ENCODE assay signal across 27 cellular contexts in genomic region chr6:83849610-83850009, GRCh38. TPM values are rescaled to one million over a fixed set of nuclear protein-coding genes. Genes with fewer than 3 reads are reported as not detected.
DNase-seq lines count a peak whose midpoint lies in the region; ATAC-seq, FAIRE-seq and TF ChIP-seq lines count a peak whose summit lies in the region.
"Had no signal": no experiment of that assay in that cellular context is flagged by ENCODE, and none has a peak within 500 bp of the region (broad histone marks: within the 10 kb centered on the region; RNA-seq: fewer than 3 reads in every experiment).

No MANE protein-coding gene starts in this region.

- H3K4me1 ChIP-seq in SK-N-SH (ENCODE audit: control insufficient read depth in 1 of 2, insufficient read depth in 2 of 2, low read depth in 1 of 2, low read length in 1 of 2): peaks cover 0 to 2% of the 10 kb centered on the region in 2 experiments; a peak in 2 of 4 replicates
- H3K4me1 ChIP-seq in HCT116 (ENCODE audit: control insufficient read depth in 1 of 2, insufficient read depth in 2 of 2, low read length in 2 of 2): no peaks in the 10 kb centered on the region
- H3K4me1 ChIP-seq in K562 (replicated peaks in 1 of 2; ENCODE audit: control insufficient read depth in 2 of 2, insufficient read depth in 2 of 2, low read length in 2 of 2): peaks cover 0 to 12% of the 10 kb centered on the region in 2 experiments; a peak in 1 of 5 replicates
- H3K4me1 ChIP-seq: BLaER1, Caco-2 had no signal

- no peak overlapping the region for H3K4me2 ChIP-seq in SK-N-SH
- no peak overlapping the region for H3K4me2 ChIP-seq in HCT116 (ENCODE audit: low read length)
- H3K4me2 ChIP-seq in K562 (ENCODE audit: insufficient read depth, low read length): no peak overlapping the region
- H3K4me2 ChIP-seq: BLaER1 had no signal

- RAD21 ChIA-PET in HCT116 (lab: Charles Lee; ENCODE audit: low non-redundant PET in 1 of 2, low total read pairs in 2 of 2, uncharacterized antibody in 2 of 2, unreplicated experiment in 2 of 2): no interaction called here

- TF ChIP-seq POLR2A in HCT116 (IDR thresholded peaks at IDR 0.05; ENCODE audit: borderline replicate concordance, extremely low read depth, insufficient read depth, insufficient read length) (no peak), K562 (conservative IDR thresholded peaks at IDR 0.05) (no peak)

- in situ Hi-C loops in K562 (cut with MboI): no loop called here

- DNase-seq in SK-N-SH: no peak
- no peak for DNase-seq in HCT116 (ENCODE audit: low read depth, low spot score)
- no peak for DNase-seq in K562 (ENCODE audit: extremely low read depth in 1 of 4, low spot score in 3 of 4)
- no peak for DNase-seq in NCI-H1092 treated with DMSO at 0.1 percent for 48 hours (lab: John Stamatoyannopoulos, UW)
- no peak for DNase-seq in KG1 (lab: John Stamatoyannopoulos, UW)
- DNase-seq: ACHN; BE2C; C1 segment of cervical spinal cord; Caco-2; Calu3; CD4-positive, CD25-positive, alpha-beta regulatory T cell; CD8-positive, alpha-beta T cell; DMS79 treated with DMSO at 0.1 percent for 48 hours; GF-D8 had no signal

- 52% methylated on average over 3 of the region's 3 CpGs for WGBS in SK-N-SH (ENCODE audit: low lambda C conversion rate)
- 0% methylated on average over 3 of the region's 3 CpGs for WGBS in K562 (ENCODE audit: insufficient coverage, low coverage, missing lambda C conversion rate)

- CTCF ChIA-PET in SK-N-SH (lab: Yijun Ruan, JAX): no interaction called here
- CTCF ChIA-PET in HCT116 (lab: Charles Lee): no interaction called here
- CTCF ChIA-PET in K562 (lab: Yijun Ruan, JAX; ENCODE audit: low intra/inter-chr PET ratio): no interaction called here

- H3K4me3 ChIP-seq in SK-N-SH (ENCODE audit: low read depth in 2 of 2, low read length in 1 of 2) (no peak overlapping the region), HCT116 (replicated peaks in 1 of 2; ENCODE audit: low read depth in 1 of 2, low read length in 2 of 2) (no peak overlapping the region), K562 (no peak overlapping the region)
- H3K4me3 ChIP-seq: BLaER1 had no signal

- no peaks in the 10 kb centered on the region for H3K9me2 ChIP-seq in SK-N-SH
- H3K9me2 ChIP-seq in HCT116 (ENCODE audit: insufficient read depth): no peaks in the 10 kb centered on the region

- H4K20me1 ChIP-seq in SK-N-SH (ENCODE audit: insufficient read depth) (no peaks in the 10 kb centered on the region), HCT116 (ENCODE audit: insufficient read depth) (no peaks in the 10 kb centered on the region), K562 (replicated peaks; ENCODE audit: control insufficient read depth, insufficient read depth, low read length) (no peaks in the 10 kb centered on the region)
- H4K20me1 ChIP-seq: BLaER1 had no signal

- no peak overlapping the region for H2AFZ ChIP-seq in SK-N-SH (ENCODE audit: low read depth)
- no peak overlapping the region for H2AFZ ChIP-seq in HCT116 (ENCODE audit: low read depth, low read length, poor library complexity, severe bottlenecking)
- no peak overlapping the region for H2AFZ ChIP-seq in K562 (ENCODE audit: low read depth, low read length)

- H3K27ac ChIP-seq in SK-N-SH (ENCODE audit: low read depth in 2 of 2, low read length in 1 of 2) (no peak overlapping the region), HCT116 (ENCODE audit: low read depth, low read length) (no peak overlapping the region), K562 (ENCODE audit: extremely low read depth, low read depth, low read length) (no peak overlapping the region)
- H3K27ac ChIP-seq: 22Rv1, BLaER1 had no signal

- TF ChIP-seq RAD21 in SK-N-SH (IDR thresholded peaks at IDR 0.05; ENCODE audit: low read length): no peak
- TF ChIP-seq RAD21 in HCT116 (IDR thresholded peaks at IDR 0.05; ENCODE audit: low read depth): no peak
- no peak for TF ChIP-seq RAD21 in Ishikawa (IDR thresholded peaks at IDR 0.05; ENCODE audit: low read depth)
- no peak for TF ChIP-seq RAD21 in K562 (CRISPR knock-in tag; conservative IDR thresholded peaks at IDR 0.05 in 1 of 2, IDR thresholded peaks at IDR 0.05 in 1 of 2)

- peaks cover 28% of the 10 kb centered on the region for H3K27me3 ChIP-seq in SK-N-SH (ENCODE audit: insufficient read depth)
- no peaks in the 10 kb centered on the region for H3K27me3 ChIP-seq in HCT116 (ENCODE audit: insufficient read depth, low read length)
- peaks cover 16 to 19% of the 10 kb centered on the region in 2 experiments for H3K27me3 ChIP-seq in K562 (ENCODE audit: control insufficient read depth in 2 of 2, insufficient read depth in 2 of 2, low read length in 2 of 2)
- H3K27me3 ChIP-seq: BE2C, BLaER1 had no signal

- TF ChIP-seq CTCF in SK-N-SH (IDR thresholded peaks at IDR 0.05) (no peak), HCT116 (IDR thresholded peaks at IDR 0.05 in 2 of 3, conservative IDR thresholded peaks at IDR 0.05 in 1 of 3; ENCODE audit: borderline replicate concordance in 1 of 3, insufficient read depth in 1 of 3, low read depth in 2 of 3, low read length in 2 of 3) (no peak), K562 (IDR thresholded peaks at IDR 0.05 in 2 of 3, conservative IDR thresholded peaks at IDR 0.05 in 1 of 3; ENCODE audit: insufficient read depth in 2 of 3, low read depth in 1 of 3, low read length in 3 of 3) (no peak)

- H3K9me1 ChIP-seq in K562 (ENCODE audit: control insufficient read depth, insufficient read depth, low read length): no peaks in the 10 kb centered on the region

- POLR2A ChIA-PET in SK-N-SH (lab: Yijun Ruan, JAX): no interaction called here
- POLR2A ChIA-PET in HCT116 (lab: Charles Lee): interaction anchor here (0.7 kb wide), 1 partner anchor 512 kb away, joined by 6 read pairs; no protein-coding TSS in a partner anchor
- POLR2A ChIA-PET in K562 (lab: Yijun Ruan, JAX): no interaction called here

- BruUV-seq in HCT116 (replicated peaks; lab: Mats Ljungman, UMichigan) (no TSS peak), K562 (replicated peaks; lab: Mats Ljungman, UMichigan) (no TSS peak)

- no peak for FAIRE-seq in K562 (lab: Jason Lieb, UNC)
- FAIRE-seq: D721Med, G401.6, GM12892, GM18507, GM19239 had no signal

- H3K36me3 ChIP-seq in SK-N-SH (replicated peaks in 1 of 2; ENCODE audit: control insufficient read depth in 1 of 2, insufficient read depth in 2 of 2, low read length in 1 of 2): no peaks in the 10 kb centered on the region
- H3K36me3 ChIP-seq in HCT116 (ENCODE audit: control insufficient read depth in 1 of 2, insufficient read depth in 2 of 2, low read length in 2 of 2): no peaks in the 10 kb centered on the region
- H3K36me3 ChIP-seq in K562 (ENCODE audit: control insufficient read depth, insufficient read depth, low read length): no peaks in the 10 kb centered on the region
- H3K36me3 ChIP-seq: BE2C, BLaER1 had no signal

- no peak overlapping the region for H3K9ac ChIP-seq in SK-N-SH
- no peak overlapping the region for H3K9ac ChIP-seq in HCT116 (ENCODE audit: low read length)
- H3K9ac ChIP-seq in K562 (ENCODE audit: insufficient read depth in 1 of 2, low read depth in 2 of 2, low read length in 2 of 2): no peak overlapping the region
- H3K9ac ChIP-seq: BLaER1 had no signal

- H3F3A ChIP-seq in SK-N-SH (replicated peaks; ENCODE audit: insufficient read depth): no peaks in the 10 kb centered on the region

- H3K79me2 ChIP-seq in SK-N-SH (ENCODE audit: insufficient read depth) (no peaks in the 10 kb centered on the region), HCT116 (ENCODE audit: insufficient read depth, low read length) (no peaks in the 10 kb centered on the region), K562 (ENCODE audit: control insufficient read depth, insufficient read depth, low read length) (no peaks in the 10 kb centered on the region)

- no peaks in the 10 kb centered on the region for H3K9me3 ChIP-seq in SK-N-SH
- H3K9me3 ChIP-seq in HCT116 (ENCODE audit: control insufficient read depth in 1 of 2, insufficient read depth in 1 of 2, low read depth in 1 of 2, low read length in 2 of 2): no peaks in the 10 kb centered on the region
- H3K9me3 ChIP-seq in K562 (replicated peaks; ENCODE audit: control insufficient read depth, insufficient read depth, low read depth, low read length): no peaks in the 10 kb centered on the region; the same call in 1 of the 2 replicates
- H3K9me3 ChIP-seq: BE2C, BLaER1, Caco-2 had no signal

- intact Hi-C loops in HCT116 (cut with micrococcal nuclease): no loop called here
- intact Hi-C loops in K562 (cut with micrococcal nuclease): no loop called here

- ATAC-seq in SK-N-SH treated with all-trans-retinoic acid at 6 μM for 48 hours: no peak
- no peak for ATAC-seq in HCT116
- no peak for ATAC-seq in K562
- ATAC-seq in GM18861 (IDR thresholded peaks at IDR 0.05; ENCODE audit: unreplicated experiment): no peak
- ATAC-seq: CD8-positive, alpha-beta T cell had no signal

- TF ChIP-seq EP300 in SK-N-SH (IDR thresholded peaks at IDR 0.05; ENCODE audit: borderline replicate concordance in 1 of 2, low read depth in 1 of 2, low read length in 1 of 2) (no peak), Ishikawa (IDR thresholded peaks at IDR 0.05; ENCODE audit: borderline replicate concordance) (no peak), K562 (IDR thresholded peaks at IDR 0.05; ENCODE audit: low read length) (no peak)

RNA-seq across cellular contexts. Expression of gene RIPPLY2, which starts 3.5 kb away (rescaled TPM):
- polyA plus RNA-seq in SK-N-SH (2012; rRNA removed): 0.33 and 1.3 TPM in 2 replicates
- polyA plus RNA-seq in SK-N-SH (2012; cell fraction: cytosol; rRNA removed): 0.53 and 1.3 TPM in 2 replicates
- polyA plus RNA-seq in SK-N-SH (2012; cell fraction: nucleus; rRNA removed): 0.14 and 0.65 TPM in 2 replicates
- not detected for total RNA-seq in HCT116 (2021; ENCODE audit: unreplicated experiment)
- not detected in 2 replicates for polyA plus RNA-seq in HCT116 (2012)
- total RNA-seq in K562 (2011; cell fraction: chromatin; rRNA removed; ENCODE audit: low replicate concordance): not detected in 2 replicates
- not detected in 2 replicates for total RNA-seq in K562 (2011; cell fraction: nucleolus; rRNA removed)
- not detected in 2 replicates for total RNA-seq in K562 (2011; cell fraction: nucleoplasm; rRNA removed)
- total RNA-seq in K562 (2014; rRNA removed): not detected in 2 replicates
- total RNA-seq in K562 (2014; rRNA removed; fragmentation: Illumina TruSeq; extraction: Trizol): not detected in 2 replicates
- not detected in 2 replicates for total RNA-seq in K562 (2015; rRNA removed; fragmentation: Illumina TruSeq; extraction: Trizol)
- not detected in 2 replicates for total RNA-seq in K562 (2021)
- not detected in 2 replicates for polyA plus RNA-seq in K562 (2011; rRNA removed)
- polyA plus RNA-seq in K562 (2011; cell fraction: cytosol; rRNA removed): not detected in 2 replicates
- polyA plus RNA-seq in K562 (2011; cell fraction: nucleus; rRNA removed): not detected in 2 replicates
- polyA plus RNA-seq in K562 (2012): not detected in 2 replicates
- not detected in 2 replicates for polyA plus RNA-seq in K562 (2014; fragmentation: Illumina TruSeq; extraction: Trizol)
- polyA plus RNA-seq in K562 (2014; fragmentation: Nextera tagmentation; extraction: Ambion mirVana): not detected
- not detected in 2 replicates for polyA plus RNA-seq in K562 (2014; rRNA removed)
- not detected in 2 replicates for polyA minus RNA-seq in K562 (2011; rRNA and poly(A)+ RNA removed)
- not detected in 2 replicates for polyA minus RNA-seq in K562 (2011; cell fraction: cytosol; rRNA and poly(A)+ RNA removed)
- not detected in 2 replicates for polyA minus RNA-seq in K562 (2011; cell fraction: nucleus; rRNA and poly(A)+ RNA removed)
- total RNA-seq: A172; Caco-2; CD4-positive, CD25-positive, alpha-beta regulatory T cell; CD8-positive, alpha-beta T cell had no signal
- polyA plus RNA-seq: AG04450; CD14-positive monocyte; CD4-positive, CD25-positive, alpha-beta regulatory T cell had no signal

RNA-seq across cellular contexts. Expression of gene CYB5R4, which starts 9.9 kb away (rescaled TPM):
- polyA plus RNA-seq in SK-N-SH (2012; rRNA removed): 3.3 and 4.4 TPM in 2 replicates
- polyA plus RNA-seq in SK-N-SH (2012; cell fraction: cytosol; rRNA removed): 6.2 and 6.5 TPM in 2 replicates
- 1.4 and 2.3 TPM in 2 replicates for polyA plus RNA-seq in SK-N-SH (2012; cell fraction: nucleus; rRNA removed)
- 24.0 TPM for total RNA-seq in HCT116 (2021; ENCODE audit: unreplicated experiment)
- 5.0 and 8.5 TPM in 2 replicates for polyA plus RNA-seq in HCT116 (2012)
- 8.6 and 22.9 TPM in 2 replicates for total RNA-seq in K562 (2011; cell fraction: chromatin; rRNA removed; ENCODE audit: low replicate concordance)
- 2.4 and 3.5 TPM in 2 replicates for total RNA-seq in K562 (2011; cell fraction: nucleolus; rRNA removed)
- total RNA-seq in K562 (2011; cell fraction: nucleoplasm; rRNA removed): 4.1 and 8.3 TPM in 2 replicates
- total RNA-seq in K562 (2014; rRNA removed): 12.4 and 19.3 TPM in 2 replicates
- 19.0 and 21.2 TPM in 2 replicates for total RNA-seq in K562 (2014; rRNA removed; fragmentation: Illumina TruSeq; extraction: Trizol)
- total RNA-seq in K562 (2015; rRNA removed; fragmentation: Illumina TruSeq; extraction: Trizol): 16.9 and 17.4 TPM in 2 replicates
- total RNA-seq in K562 (2021): 22.4 and 24.2 TPM in 2 replicates
- polyA plus RNA-seq in K562 (2011; rRNA removed): 17.6 and 23.1 TPM in 2 replicates
- 2.5 and 5.5 TPM in 2 replicates for polyA plus RNA-seq in K562 (2011; cell fraction: cytosol; rRNA removed)
- polyA plus RNA-seq in K562 (2011; cell fraction: nucleus; rRNA removed): 4.6 and 8.7 TPM in 2 replicates
- polyA plus RNA-seq in K562 (2012): 10.6 and 15.7 TPM in 2 replicates
- 14.8 and 18.4 TPM in 2 replicates for polyA plus RNA-seq in K562 (2014; fragmentation: Illumina TruSeq; extraction: Trizol)
- polyA plus RNA-seq in K562 (2014; fragmentation: Nextera tagmentation; extraction: Ambion mirVana): 10 to 100 TPM in 1 of 2 experiments, 1 to 10 TPM in 1; 5.9 to 10.1 TPM
- polyA plus RNA-seq in K562 (2014; rRNA removed): 14.5 and 19.0 TPM in 2 replicates
- 9.6 and 18.2 TPM in 2 replicates for polyA minus RNA-seq in K562 (2011; rRNA and poly(A)+ RNA removed)
- 6.9 and 7.1 TPM in 2 replicates for polyA minus RNA-seq in K562 (2011; cell fraction: cytosol; rRNA and poly(A)+ RNA removed)
- 8.2 and 14.8 TPM in 2 replicates for polyA minus RNA-seq in K562 (2011; cell fraction: nucleus; rRNA and poly(A)+ RNA removed)

Comparison
In these comparisons a context has a peak if more than half of its experiments do, and no peak if none do; other contexts are left out.
1. Of the 27 proteins assayed by ChIP-seq in both K562 and SK-N-SH: peak only in K562: none; only in SK-N-SH: REST; in both: none; in neither: 26.